ENCODE assay signal across 8 cellular contexts in genomic region chr2:10303634-10304378, GRCh38. TPM values are rescaled to one million over a fixed set of nuclear protein-coding genes. Genes with fewer than 3 reads are reported as not detected.
DNase-seq lines count a peak whose midpoint lies in the region.

No MANE protein-coding gene starts in this region.

- peak overlapping the region; percentile 51 for H3K4me3 ChIP-seq in H7 (ENCODE audit: insufficient read depth, low read depth, low read length)

- peaks cover 14% of the 10 kb centered on the region for H3K36me3 Mint-ChIP-seq in activated naive CD4-positive, alpha-beta T cell treated with anti-CD3 and anti-CD28 coated beads, Interleukin-2, amount 10 ng/mL, durations not matched to agents 7 days and 5 days

- no peaks in the 10 kb centered on the region for H3K27me3 Mint-ChIP-seq in activated naive CD4-positive, alpha-beta T cell treated with anti-CD3 and anti-CD28 coated beads, Interleukin-2, amount 10 ng/mL, durations not matched to agents 7 days and 5 days

- H3K27ac Mint-ChIP-seq in activated naive CD4-positive, alpha-beta T cell treated with anti-CD3 and anti-CD28 coated beads, Interleukin-2, amount 10 ng/mL, durations not matched to agents 7 days and 5 days: peak overlapping the region; percentile 84

- H3K27me3 ChIP-seq in H7 (ENCODE audit: control insufficient read depth, insufficient read depth, low read length): peaks cover 28% of the 10 kb centered on the region

- H3K4me3 Mint-ChIP-seq in activated naive CD4-positive, alpha-beta T cell treated with anti-CD3 and anti-CD28 coated beads, Interleukin-2, amount 10 ng/mL, durations not matched to agents 7 days and 5 days: peak overlapping the region; percentile 98

- CTCF ChIA-PET in activated naive CD4-positive, alpha-beta T cell treated with anti-CD3 and anti-CD28 coated beads, Interleukin-2, amount 10 ng/mL, durations not matched to agents 7 days and 5 days (lab: Charles Lee): interaction anchor here (0.7 to 7.0 kb wide), 15 partner anchors 16 to 231 kb away, joined by 3 to 72 read pairs (median 4); no protein-coding TSS in a partner anchor

- no peaks in the 10 kb centered on the region for H3K9me3 Mint-ChIP-seq in activated naive CD4-positive, alpha-beta T cell treated with anti-CD3 and anti-CD28 coated beads, Interleukin-2, amount 10 ng/mL, durations not matched to agents 7 days and 5 days

- DNase-seq in COR-L47 (lab: John Stamatoyannopoulos, UW) (peak; percentile 45), H7 (peak; percentile 80), OCI-M1 (lab: John Stamatoyannopoulos, UW) (peak; percentile 54), glomerular visceral epithelial cell (ENCODE audit: extremely low spot score) (peak; percentile 52), occipital lobe (lab: John Stamatoyannopoulos, UW) (peak; percentile 22), kidney glomerular epithelial cell (lab: John Stamatoyannopoulos, UW) (no peak), ureter (ENCODE audit: low spot score) (no peak)
- peak; percentile 69 for DNase-seq in activated naive CD4-positive, alpha-beta T cell treated with anti-CD3 and anti-CD28 coated beads, Interleukin-2, amount 10 ng/mL, durations not matched to agents 7 days and 5 days

- no peaks in the 10 kb centered on the region for H3K36me3 ChIP-seq in H7 (replicated peaks; ENCODE audit: control insufficient read depth, insufficient read depth, low read length)

- peaks cover 72% of the 10 kb centered on the region for H3K4me1 Mint-ChIP-seq in activated naive CD4-positive, alpha-beta T cell treated with anti-CD3 and anti-CD28 coated beads, Interleukin-2, amount 10 ng/mL, durations not matched to agents 7 days and 5 days

RNA-seq across cellular contexts. Expression of gene HPCAL1, which starts 1.1 kb away (rescaled TPM):
- 21.8 and 22.0 TPM in 2 replicates for total RNA-seq in H7 (2014; rRNA removed; shearing (Covaris generic))
- total RNA-seq in occipital lobe (19.0 TPM), ureter (17.5 TPM)

Comparison
In these comparisons a context has a peak if more than half of its experiments do, and no peak if none do; other contexts are left out.
1. DNase-seq: peak in COR-L47 (single experiment), H7 (single experiment), OCI-M1 (single experiment), activated naive CD4-positive, alpha-beta T cell treated with anti-CD3 and anti-CD28 coated beads, Interleukin-2, amount 10 ng/mL, durations not matched to agents 7 days and 5 days (single experiment), glomerular visceral epithelial cell (single experiment) and occipital lobe (single experiment); none in kidney glomerular epithelial cell (single experiment) and ureter (single experiment).